Comparison of ENCODE assay signal across 11 cellular contexts in the genomic region with DNA sequence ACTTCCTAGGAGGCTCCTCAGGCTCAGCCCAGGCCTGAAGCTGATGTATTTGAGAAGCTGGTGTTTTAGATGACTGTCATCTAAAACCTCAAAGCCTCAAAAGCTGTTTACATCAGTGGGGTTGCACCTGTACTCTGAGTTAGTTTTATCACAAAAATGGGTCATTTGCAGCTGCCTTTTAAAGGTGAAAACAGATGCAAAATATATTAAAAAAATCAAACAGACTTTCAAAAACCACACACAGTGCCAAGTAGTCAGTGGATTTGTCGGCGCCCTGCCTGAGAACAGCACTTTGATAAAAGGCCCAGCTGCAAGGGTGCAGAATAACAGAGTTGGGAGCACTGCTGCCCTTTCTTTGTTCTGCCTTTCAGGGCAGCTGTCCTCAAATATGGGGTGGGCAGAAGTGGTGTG.
DNase-seq lines count a peak whose midpoint lies in the region; ATAC-seq and TF ChIP-seq lines count a peak whose summit lies in the region.
"Had no signal": no experiment of that assay in that cellular context is flagged by ENCODE, and none has a peak within 500 bp of the region (broad histone marks: within the 10 kb centered on the region; RNA-seq: fewer than 3 reads in every experiment).

No MANE protein-coding gene starts in this region.

- H3K79me2 ChIP-seq in PC-3 (ENCODE audit: low read length): no peaks in the 10 kb centered on the region

- peak overlapping the region; percentile 75 for H3K27ac ChIP-seq in CD4-positive, CD25-positive, alpha-beta regulatory T cell (ENCODE audit: insufficient read depth, low read length, poor library complexity, severe bottlenecking)
- H3K27ac ChIP-seq in KOPT-K1 (ENCODE audit: low read depth, low read length, poor library complexity, severe bottlenecking) (peak overlapping the region; percentile 32), PC-3 (ENCODE audit: low read length) (no peak overlapping the region), body of pancreas (no peak overlapping the region)
- H3K27ac ChIP-seq: SJSA1 had no signal

- H3K36me3 Mint-ChIP-seq in CD4-positive, CD25-positive, alpha-beta regulatory T cell: peaks cover 25% of the 10 kb centered on the region
- peaks cover 26% of the 10 kb centered on the region for H3K36me3 Mint-ChIP-seq in activated CD8-positive, alpha-beta T cell treated with anti-CD3 and anti-CD28 coated beads for 36 hours (ENCODE audit: low read depth)
- H3K36me3 Mint-ChIP-seq in memory B cell: peaks cover 41% of the 10 kb centered on the region

- H3K9ac ChIP-seq in PC-3 (ENCODE audit: low read length): no peak overlapping the region

- TF ChIP-seq POLR2A in body of pancreas (IDR thresholded peaks at IDR 0.05): no peak

- CTCF ChIA-PET in activated CD8-positive, alpha-beta T cell treated with anti-CD3 and anti-CD28 coated beads for 36 hours (lab: Charles Lee): interaction anchor here (1.4 to 2.5 kb wide), 2 partner anchors 125 to 171 kb away, joined by 3 to 11 read pairs; no protein-coding TSS in a partner anchor
- CTCF ChIA-PET in PC-3 (lab: Charles Lee): no interaction called here

- peaks cover 10% of the 10 kb centered on the region for H3K36me3 ChIP-seq in CD4-positive, CD25-positive, alpha-beta regulatory T cell (ENCODE audit: control insufficient read depth, insufficient read depth, low read length)
- H3K36me3 ChIP-seq in KOPT-K1 (ENCODE audit: insufficient read depth, low read length): peaks cover 4% of the 10 kb centered on the region; the same call in 1 of the 2 replicates
- no peaks in the 10 kb centered on the region for H3K36me3 ChIP-seq in PC-3 (ENCODE audit: low read depth, low read length)
- H3K36me3 ChIP-seq in body of pancreas (replicated peaks in 1 of 2; ENCODE audit: insufficient read depth in 1 of 2, low read depth in 2 of 2): no peaks in the 10 kb centered on the region

- no peak overlapping the region for H2AFZ ChIP-seq in PC-3 (ENCODE audit: low read length)

- intact Hi-C loops in activated CD8-positive, alpha-beta T cell treated with anti-CD3 and anti-CD28 coated beads for 36 hours (cut with micrococcal nuclease): no loop called here
- intact Hi-C loops in PC-3 (cut with micrococcal nuclease): no loop called here
- intact Hi-C loops in body of pancreas (cut with DNase I): no loop called here

- no peaks in the 10 kb centered on the region for H3K27me3 ChIP-seq in CD4-positive, CD25-positive, alpha-beta regulatory T cell (ENCODE audit: control insufficient read depth, insufficient read depth, low read length)
- H3K27me3 ChIP-seq in PC-3 (ENCODE audit: low read length): no peaks in the 10 kb centered on the region
- H3K27me3 ChIP-seq in body of pancreas: no peaks in the 10 kb centered on the region
- H3K27me3 ChIP-seq: SJSA1 had no signal

- DNase-seq in CD4-positive, CD25-positive, alpha-beta regulatory T cell: peak; percentile 34 to 90 (median 84)
- DNase-seq in activated CD8-positive, alpha-beta T cell treated with anti-CD3 and anti-CD28 coated beads for 36 hours: peak; percentile 17
- DNase-seq in memory B cell (ENCODE audit: low spot score in 2 of 2) (no peak), PC-3 (no peak), A172 (ENCODE audit: low spot score) (no peak), body of pancreas (no peak)
- DNase-seq: NCI-H69; stimulated activated CD4-positive, alpha-beta T cell treated with anti-CD3 and anti-CD28 coated beads, Interleukin-4, amount 100 ng/mL, for 4 hours had no signal

- POLR2A ChIA-PET in activated CD8-positive, alpha-beta T cell treated with anti-CD3 and anti-CD28 coated beads for 36 hours (lab: Charles Lee): interaction anchor here (1.0 kb wide), 1 partner anchor 65 kb away, joined by 4 read pairs; no protein-coding TSS in a partner anchor
- POLR2A ChIA-PET in PC-3 (lab: Charles Lee; ENCODE audit: unreplicated experiment): no interaction called here

- peak; percentile 85 to 86 for ATAC-seq in CD4-positive, CD25-positive, alpha-beta regulatory T cell (ENCODE audit: low read depth in 2 of 2)
- ATAC-seq in activated CD8-positive, alpha-beta T cell treated with anti-CD3 and anti-CD28 coated beads for 36 hours: peak; percentile 69
- ATAC-seq in memory B cell (ENCODE audit: low read depth) (peak; percentile 40), PC-3 (no peak), body of pancreas (no peak), esophagus mucosa (no peak)

- peak overlapping the region; percentile 87 to 95 (median 91) for H3K27ac Mint-ChIP-seq in CD4-positive, CD25-positive, alpha-beta regulatory T cell
- H3K27ac Mint-ChIP-seq in activated CD8-positive, alpha-beta T cell treated with anti-CD3 and anti-CD28 coated beads for 36 hours: peak overlapping the region; percentile 65
- peak overlapping the region; percentile 68 for H3K27ac Mint-ChIP-seq in memory B cell

- peaks cover 4% of the 10 kb centered on the region for H3K27me3 Mint-ChIP-seq in CD4-positive, CD25-positive, alpha-beta regulatory T cell
- H3K27me3 Mint-ChIP-seq in activated CD8-positive, alpha-beta T cell treated with anti-CD3 and anti-CD28 coated beads for 36 hours: no peaks in the 10 kb centered on the region
- no peaks in the 10 kb centered on the region for H3K27me3 Mint-ChIP-seq in memory B cell

- TF ChIP-seq CTCF in activated CD8-positive, alpha-beta T cell treated with anti-CD3 and anti-CD28 coated beads for 36 hours (IDR thresholded peaks at IDR 0.05): no peak
- TF ChIP-seq CTCF in PC-3 (conservative IDR thresholded peaks at IDR 0.05; ENCODE audit: low read depth, low read length) (no peak), body of pancreas (IDR thresholded peaks at IDR 0.05) (no peak)

- no TSS peak for BruUV-seq in PC-3 (replicated peaks; lab: Mats Ljungman, UMichigan)

- peaks cover 34 to 84% (median 55%) of the 10 kb centered on the region in 4 donors for H3K4me1 Mint-ChIP-seq in CD4-positive, CD25-positive, alpha-beta regulatory T cell
- H3K4me1 Mint-ChIP-seq in activated CD8-positive, alpha-beta T cell treated with anti-CD3 and anti-CD28 coated beads for 36 hours (ENCODE audit: low read depth): peaks cover 44% of the 10 kb centered on the region
- H3K4me1 Mint-ChIP-seq in memory B cell: peaks cover 27% of the 10 kb centered on the region

- H3K9me2 ChIP-seq in PC-3 (replicated peaks; ENCODE audit: low read length): no peaks in the 10 kb centered on the region

- no peaks in the 10 kb centered on the region for H4K20me1 ChIP-seq in PC-3 (ENCODE audit: low read length)

- no peaks in the 10 kb centered on the region for H3F3A ChIP-seq in PC-3 (ENCODE audit: low read length, unreplicated experiment)

- H3K4me2 ChIP-seq in PC-3 (ENCODE audit: low read length): no peak overlapping the region

- 88 to 97% methylated on average over 2 of the region's 2 CpGs for WGBS in body of pancreas, 2 donors

- H3K9me3 Mint-ChIP-seq in CD4-positive, CD25-positive, alpha-beta regulatory T cell: peaks cover 0 to 3% (median 0%) of the 10 kb centered on the region in 7 donors
- no peaks in the 10 kb centered on the region for H3K9me3 Mint-ChIP-seq in activated CD8-positive, alpha-beta T cell treated with anti-CD3 and anti-CD28 coated beads for 36 hours
- H3K9me3 Mint-ChIP-seq in memory B cell: no peaks in the 10 kb centered on the region

- H3K4me3 ChIP-seq in CD4-positive, CD25-positive, alpha-beta regulatory T cell (ENCODE audit: low read depth, low read length): peak overlapping the region; percentile 65
- no peak overlapping the region for H3K4me3 ChIP-seq in PC-3 (ENCODE audit: low read length)
- no peak overlapping the region for H3K4me3 ChIP-seq in body of pancreas
- H3K4me3 ChIP-seq: SJSA1 had no signal

- H3K4me3 Mint-ChIP-seq in CD4-positive, CD25-positive, alpha-beta regulatory T cell: peak overlapping the region; percentile 38 to 76 (median 63)
- no peak overlapping the region for H3K4me3 Mint-ChIP-seq in activated CD8-positive, alpha-beta T cell treated with anti-CD3 and anti-CD28 coated beads for 36 hours
- H3K4me3 Mint-ChIP-seq in memory B cell: no peak overlapping the region

- peaks cover 69% of the 10 kb centered on the region for H3K4me1 ChIP-seq in CD4-positive, CD25-positive, alpha-beta regulatory T cell (ENCODE audit: control insufficient read depth, insufficient read depth, low read length, poor library complexity, severe bottlenecking)
- no peaks in the 10 kb centered on the region for H3K4me1 ChIP-seq in PC-3 (ENCODE audit: insufficient read depth, low read length)
- H3K4me1 ChIP-seq in body of pancreas: no peaks in the 10 kb centered on the region

- H3K9me3 ChIP-seq in CD4-positive, CD25-positive, alpha-beta regulatory T cell (ENCODE audit: control insufficient read depth in 2 of 2, low read length in 2 of 2): no peaks in the 10 kb centered on the region
- H3K9me3 ChIP-seq in KOPT-K1 (ENCODE audit: insufficient read depth, low read length, poor library complexity, severe bottlenecking): no peaks in the 10 kb centered on the region
- H3K9me3 ChIP-seq in PC-3 (ENCODE audit: low read length): no peaks in the 10 kb centered on the region
- H3K9me3 ChIP-seq in body of pancreas: no peaks in the 10 kb centered on the region
- H3K9me3 ChIP-seq: SJSA1 had no signal

Comparison
In these comparisons a context has a peak if more than half of its experiments do, and no peak if none do; other contexts are left out.
1. ATAC-seq: peak in CD4-positive, CD25-positive, alpha-beta regulatory T cell (2 of 2), activated CD8-positive, alpha-beta T cell treated with anti-CD3 and anti-CD28 coated beads for 36 hours (single experiment) and memory B cell (single experiment); none in PC-3 (single experiment), body of pancreas (single experiment) and esophagus mucosa (single experiment).
2. DNase-seq: peak in CD4-positive, CD25-positive, alpha-beta regulatory T cell (3 of 3) and activated CD8-positive, alpha-beta T cell treated with anti-CD3 and anti-CD28 coated beads for 36 hours (single experiment); none in memory B cell (0 of 2), PC-3 (single experiment), A172 (single experiment) and body of pancreas (0 of 4).
3. H3K27ac ChIP-seq: peak in CD4-positive, CD25-positive, alpha-beta regulatory T cell (single experiment) and KOPT-K1 (single experiment); none in PC-3 (single experiment) and body of pancreas (0 of 4).
4. H3K4me3 Mint-ChIP-seq: peak in CD4-positive, CD25-positive, alpha-beta regulatory T cell (4 of 4); none in activated CD8-positive, alpha-beta T cell treated with anti-CD3 and anti-CD28 coated beads for 36 hours (single experiment) and memory B cell (single experiment).
5. Peak in every context shown above with its lines, with median percentiles within 50 percentile points of each other: H3K27ac Mint-ChIP-seq.